1 cellular context compared by ENCODE assay signal in genomic region chr22:37132773-37133172, GRCh38.
TF ChIP-seq lines count a peak whose summit lies in the region.

No MANE protein-coding gene starts in this region.

TF ChIP-seq in WTC11, 78 proteins besides CTCF, POLR2A, EP300 and RAD21:
- TF ChIP-seq ZNF317 (CRISPR knock-in tag; IDR thresholded peaks at IDR 0.05; ENCODE audit: borderline replicate concordance, low read depth) (no peak), ATF2 (CRISPR knock-in tag; IDR thresholded peaks at IDR 0.05; ENCODE audit: borderline replicate concordance, low read depth) (no peak), ATF1 (CRISPR knock-in tag; IDR thresholded peaks at IDR 0.05) (no peak)
